Comparison of ENCODE assay signal across 9 cellular contexts in the genomic region with DNA sequence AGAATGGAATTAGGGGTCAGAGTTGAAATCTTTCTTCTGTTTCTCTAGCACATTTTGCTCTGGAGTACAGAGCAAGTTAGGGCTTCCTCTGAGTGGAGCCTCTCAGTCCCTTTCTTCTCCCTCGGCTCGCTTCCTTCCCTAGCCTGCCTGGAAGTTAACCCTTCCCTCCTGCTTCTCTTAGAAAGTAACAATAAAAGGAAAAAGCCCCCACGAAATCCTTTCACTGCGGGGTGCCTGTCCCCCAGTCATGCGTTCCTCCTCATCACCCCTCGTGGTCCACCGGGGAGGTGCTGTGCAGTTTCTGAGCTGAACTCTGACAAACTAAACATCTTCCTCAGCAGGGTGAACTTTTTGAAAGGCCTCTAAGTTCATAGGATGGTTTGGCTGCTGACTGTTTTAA. TPM values are rescaled to one million over a fixed set of nuclear protein-coding genes. Genes with fewer than 3 reads are reported as not detected.
DNase-seq lines count a peak whose midpoint lies in the region; ATAC-seq, FAIRE-seq and TF ChIP-seq lines count a peak whose summit lies in the region.
"Had no signal": no experiment of that assay in that cellular context is flagged by ENCODE, and none has a peak within 500 bp of the region (broad histone marks: within the 10 kb centered on the region; RNA-seq: fewer than 3 reads in every experiment).

No MANE protein-coding gene starts in this region.

- peaks cover 0 to 8% of the 10 kb centered on the region in 2 donors for H3K4me1 ChIP-seq in kidney (ENCODE audit: control insufficient read depth in 1 of 2, insufficient read depth in 1 of 2, low read depth in 1 of 2, low read length in 2 of 2)
- peaks cover 27% of the 10 kb centered on the region for H3K4me1 ChIP-seq in suprapubic skin

- H3K9me3 ChIP-seq in kidney (ENCODE audit: control insufficient read depth in 1 of 2, low read length in 2 of 2) (no peaks in the 10 kb centered on the region), suprapubic skin (no peaks in the 10 kb centered on the region)

- DNase-seq in activated CD4-positive, alpha-beta T cell treated with anti-CD3 and anti-CD28 coated beads for 48 hours = peak; percentile 8
- no peak for DNase-seq in activated CD4-positive, alpha-beta T cell treated with anti-CD3 and anti-CD28 coated beads, Interleukin-2, amount 50 U/mL, for 1 hour
- no peak for DNase-seq in activated T-helper 2 cell treated with anti-CD3 and anti-CD28 coated beads, Interferon-gamma antibody, Interleukin-2, Interleukin-4, amounts not matched to agents 10 μg/mL and 5 μg/mL and 100 μg/mL, durations not matched to agents 14 hours and 24 hours and 36 hours (ENCODE audit: low spot score)
- DNase-seq in kidney = no peak
- DNase-seq in suprapubic skin (ENCODE audit: low spot score in 2 of 2) = no peak
- DNase-seq in HFFc6 = no peak
- DNase-seq in GM20000 (ENCODE audit: low spot score) = no peak
- DNase-seq: T-helper 9 cell had no signal

- H3K27me3 ChIP-seq in suprapubic skin = peaks cover 64% of the 10 kb centered on the region

- peaks cover 58% of the 10 kb centered on the region for H3K27me3 Mint-ChIP-seq in activated T-helper 2 cell treated with anti-CD3 and anti-CD28 coated beads, Interferon-gamma antibody, Interleukin-2, Interleukin-4, amounts not matched to agents 10 μg/mL and 5 μg/mL and 100 μg/mL, durations not matched to agents 14 hours and 24 hours and 36 hours (ENCODE audit: low read depth)
- peaks cover 62% of the 10 kb centered on the region for H3K27me3 Mint-ChIP-seq in HFFc6 (ENCODE audit: insufficient read depth)

- no peak for TF ChIP-seq EP300 in suprapubic skin (IDR thresholded peaks at IDR 0.05)

- H3K4me3 ChIP-seq in kidney (ENCODE audit: low read length in 2 of 2) = peak overlapping the region; percentile 42 to 67
- H3K4me3 ChIP-seq in suprapubic skin = peak overlapping the region; percentile 51

- no peak overlapping the region for H3K27ac ChIP-seq in kidney (ENCODE audit: low read depth in 2 of 2, low read length in 2 of 2)
- H3K27ac ChIP-seq in suprapubic skin = no peak overlapping the region

- intact Hi-C loops in activated T-helper 2 cell treated with anti-CD3 and anti-CD28 coated beads, Interferon-gamma antibody, Interleukin-2, Interleukin-4, amounts not matched to agents 10 μg/mL and 5 μg/mL and 100 μg/mL, durations not matched to agents 14 hours and 24 hours and 36 hours (cut with micrococcal nuclease) = no loop called here
- intact Hi-C loops in kidney (cut with DNase I) = no loop called here

- TF ChIP-seq CTCF in kidney (IDR thresholded peaks at IDR 0.05; ENCODE audit: borderline replicate concordance, extremely low read depth, insufficient read depth) (no peak), suprapubic skin (IDR thresholded peaks at IDR 0.05) (no peak), HFFc6 (IDR thresholded peaks at IDR 0.05) (no peak), GM20000 (IDR thresholded peaks at IDR 0.05; ENCODE audit: extremely low read depth, missing control alignments) (no peak)

- peak overlapping the region in 1 of 2 donors; percentile 4 for H3K9ac ChIP-seq in kidney (ENCODE audit: low read length in 2 of 2)

- no peaks in the 10 kb centered on the region for H3K36me3 ChIP-seq in kidney (ENCODE audit: control insufficient read depth in 1 of 2, insufficient read depth in 2 of 2, low read length in 2 of 2)
- no peaks in the 10 kb centered on the region for H3K36me3 ChIP-seq in suprapubic skin

- no peaks in the 10 kb centered on the region for H3K9me3 Mint-ChIP-seq in activated T-helper 2 cell treated with anti-CD3 and anti-CD28 coated beads, Interferon-gamma antibody, Interleukin-2, Interleukin-4, amounts not matched to agents 10 μg/mL and 5 μg/mL and 100 μg/mL, durations not matched to agents 14 hours and 24 hours and 36 hours
- H3K9me3 Mint-ChIP-seq in HFFc6 = no peaks in the 10 kb centered on the region

- H3K4me1 Mint-ChIP-seq in activated T-helper 2 cell treated with anti-CD3 and anti-CD28 coated beads, Interferon-gamma antibody, Interleukin-2, Interleukin-4, amounts not matched to agents 10 μg/mL and 5 μg/mL and 100 μg/mL, durations not matched to agents 14 hours and 24 hours and 36 hours (ENCODE audit: low read depth) = peaks cover 32% of the 10 kb centered on the region
- H3K4me1 Mint-ChIP-seq in HFFc6 (ENCODE audit: low read depth) = peaks cover 42% of the 10 kb centered on the region

- FAIRE-seq in kidney (lab: Jason Lieb, UNC) = no peak

- no peak for TF ChIP-seq POLR2A in suprapubic skin (IDR thresholded peaks at IDR 0.05)

- WGBS in suprapubic skin = 40% methylated on average over 7 of the region's 7 CpGs

- no peak overlapping the region for H3K27ac Mint-ChIP-seq in activated T-helper 2 cell treated with anti-CD3 and anti-CD28 coated beads, Interferon-gamma antibody, Interleukin-2, Interleukin-4, amounts not matched to agents 10 μg/mL and 5 μg/mL and 100 μg/mL, durations not matched to agents 14 hours and 24 hours and 36 hours
- no peak overlapping the region for H3K27ac Mint-ChIP-seq in HFFc6

- peak overlapping the region; percentile 81 for H3K4me3 Mint-ChIP-seq in activated T-helper 2 cell treated with anti-CD3 and anti-CD28 coated beads, Interferon-gamma antibody, Interleukin-2, Interleukin-4, amounts not matched to agents 10 μg/mL and 5 μg/mL and 100 μg/mL, durations not matched to agents 14 hours and 24 hours and 36 hours (ENCODE audit: low read depth)
- no peak overlapping the region for H3K4me3 Mint-ChIP-seq in HFFc6

- ATAC-seq in GM18909 (IDR thresholded peaks at IDR 0.05; ENCODE audit: poor library complexity, unreplicated experiment) = no peak

- peaks cover 12% of the 10 kb centered on the region for H3K36me3 Mint-ChIP-seq in activated T-helper 2 cell treated with anti-CD3 and anti-CD28 coated beads, Interferon-gamma antibody, Interleukin-2, Interleukin-4, amounts not matched to agents 10 μg/mL and 5 μg/mL and 100 μg/mL, durations not matched to agents 14 hours and 24 hours and 36 hours (ENCODE audit: low read depth)
- no peaks in the 10 kb centered on the region for H3K36me3 Mint-ChIP-seq in HFFc6 (ENCODE audit: low read depth)

RNA-seq across cellular contexts. Expression of a gene that starts 2.0 kb away (rescaled TPM):
- 30.1 and 32.5 TPM in 2 replicates for total RNA-seq in activated T-helper 2 cell treated with anti-CD3 and anti-CD28 coated beads, Interferon-gamma antibody, Interleukin-2, Interleukin-4, amounts not matched to agents 10 μg/mL and 5 μg/mL and 100 μg/mL, durations not matched to agents 14 hours and 24 hours and 36 hours
- 53.7 TPM for total RNA-seq in kidney
- 369 TPM for polyA plus RNA-seq in kidney (ENCODE audit: insufficient read depth, low read depth, low replicate concordance)
- total RNA-seq in suprapubic skin = 10 to 100 TPM in 3 of 4 donors, 1 to 10 TPM in 1; 7.5 to 28.3 (median 18.7) TPM
- under 1 TPM in 2 of 6 experiments, not detected in 4; 0.28 to 0.40 TPM for total RNA-seq in HFFc6 (2021; fragmentation: NEBNext Ultra II Directional; extraction: Animal tissue kit (Norgen Biotek cat#: 25700))

Comparison
In these comparisons a context has a peak if more than half of its experiments do, and no peak if none do; other contexts are left out.
1. RNA of a gene that starts 2.0 kb away (total RNA-seq): 53.7 TPM in kidney (single experiment), 30.1 to 32.5 TPM in activated T-helper 2 cell treated with anti-CD3 and anti-CD28 coated beads, Interferon-gamma antibody, Interleukin-2, Interleukin-4, amounts not matched to agents 10 μg/mL and 5 μg/mL and 100 μg/mL, durations not matched to agents 14 hours and 24 hours and 36 hours and 7.5 to 28.3 TPM in suprapubic skin; 0.28 to 0.40 TPM in HFFc6; every median in the first group is over 4 times any median in the second.